Comparison of ENCODE assay signal across 9 cellular contexts in the genomic region with DNA sequence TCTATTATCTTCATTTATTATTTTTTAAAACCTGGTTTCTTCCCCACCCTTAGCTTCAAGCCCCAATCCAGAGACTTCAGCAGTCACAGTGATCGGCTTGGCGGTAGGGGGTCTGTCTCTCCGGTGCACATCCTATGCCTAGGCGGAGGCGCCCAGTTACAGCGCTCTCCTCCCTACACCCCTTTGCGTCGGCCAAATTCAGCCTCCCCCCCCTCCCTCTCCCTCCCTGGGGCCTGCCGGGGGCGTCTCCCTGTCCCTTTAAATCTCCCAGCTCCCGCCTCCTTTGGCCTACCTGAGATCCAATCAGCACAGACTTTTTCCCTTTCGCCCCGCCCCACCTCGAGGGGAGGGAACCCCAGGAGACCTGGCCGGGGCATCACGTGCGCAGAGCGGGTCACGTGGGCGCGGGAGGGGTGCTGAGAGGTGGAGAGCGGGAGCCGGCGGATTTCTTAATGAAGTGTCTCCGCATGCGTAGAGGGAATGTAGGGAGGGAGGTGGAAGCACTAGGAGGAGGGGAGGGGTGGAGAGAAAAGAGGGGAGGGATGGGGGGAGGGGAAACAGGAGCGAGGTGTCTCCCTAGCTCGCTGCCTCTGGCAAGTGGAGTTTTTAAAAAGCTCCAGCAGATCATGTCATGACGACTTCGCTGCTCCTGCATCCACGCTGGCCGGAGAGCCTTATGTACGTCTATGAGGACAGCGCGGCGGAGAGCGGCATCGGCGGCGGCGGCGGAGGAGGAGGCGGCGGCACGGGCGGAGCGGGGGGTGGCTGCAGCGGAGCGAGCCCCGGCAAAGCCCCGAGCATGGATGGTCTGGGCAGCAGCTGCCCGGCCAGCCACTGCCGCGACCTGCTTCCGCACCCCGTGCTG. TPM values are rescaled to one million over a fixed set of nuclear protein-coding genes. Genes with fewer than 3 reads are reported as not detected.
DNase-seq lines count a peak whose midpoint lies in the region; ATAC-seq and TF ChIP-seq lines count a peak whose summit lies in the region.
"Had no signal": no experiment of that assay in that cellular context is flagged by ENCODE, and none has a peak within 500 bp of the region (broad histone marks: within the 10 kb centered on the region; RNA-seq: fewer than 3 reads in every experiment).

Gene HOXC13 (plus strand): TSS at position 556 of the 865 bp plus-strand sequence. CDS start 76 bp downstream, at position 632.

- H2BK120ac ChIP-seq in trophoblast cell (ENCODE audit: insufficient read depth, low read length, poor library complexity) = peak within 1 kb of the TSS; percentile 97

- peak within 1 kb of the TSS; percentile 87 for H4K12ac ChIP-seq in trophoblast cell (ENCODE audit: low read depth, low read length)

- peak within 1 kb of the TSS; percentile 98 for H3K18ac ChIP-seq in trophoblast cell (ENCODE audit: low read length)

- peak within 1 kb of the TSS; percentile 45 for H3K27ac Mint-ChIP-seq in endothelial cell (ENCODE audit: unreplicated experiment)
- no peak within 1 kb of the TSS for H3K27ac Mint-ChIP-seq in effector memory CD8-positive, alpha-beta T cell

- no peak for ATAC-seq in HG03342 (IDR thresholded peaks at IDR 0.05; ENCODE audit: unreplicated experiment)
- ATAC-seq in effector memory CD8-positive, alpha-beta T cell (replicated peaks) = no peak

- H2BK5ac ChIP-seq in trophoblast cell (ENCODE audit: low read depth, low read length, poor library complexity) = peak within 1 kb of the TSS; percentile 87

- peaks cover 56% of the 10 kb centered on the region for H3K27me3 ChIP-seq in trophoblast cell (ENCODE audit: insufficient read depth, low read length)

- TF ChIP-seq CTCF in AG09309 (IDR thresholded peaks at IDR 0.05; ENCODE audit: control insufficient read depth, insufficient read depth, low read depth, low read length, missing control alignments) = no peak
- no peak for TF ChIP-seq CTCF in OCI-LY7 (conservative IDR thresholded peaks at IDR 0.05; ENCODE audit: low read length)
- TF ChIP-seq CTCF in endothelial cell (IDR thresholded peaks at IDR 0.05; ENCODE audit: unreplicated experiment) = no peak

- H2BK12ac ChIP-seq in trophoblast cell (ENCODE audit: low read length) = peak within 1 kb of the TSS; percentile 95

- H3K27ac ChIP-seq in OCI-LY7 (ENCODE audit: low read depth, low read length, poor library complexity, severe bottlenecking) = no peak within 1 kb of the TSS
- peak within 1 kb of the TSS; percentile 84 for H3K27ac ChIP-seq in trophoblast cell (ENCODE audit: low read depth, low read length)
- H3K27ac ChIP-seq: tibial nerve had no signal

- H4K91ac ChIP-seq in trophoblast cell (ENCODE audit: low read depth, low read length) = peak within 1 kb of the TSS; percentile 84

- peaks cover 21% of the 10 kb centered on the region for H3K79me1 ChIP-seq in trophoblast cell (ENCODE audit: low read length)

- H3K9ac ChIP-seq in trophoblast cell (ENCODE audit: low read length) = peak within 1 kb of the TSS; percentile 80

- no CpG with 5 or more reads among the region's 56 CpGs for WGBS in trophoblast cell (ENCODE audit: extremely low coverage, insufficient coverage, insufficient read length)

- peak within 1 kb of the TSS; percentile 42 for H3K4me3 ChIP-seq in AG09309 (ENCODE audit: control insufficient read depth, low read depth, low read length)
- H3K4me3 ChIP-seq in OCI-LY7 (ENCODE audit: low read depth, low read length, poor library complexity, severe bottlenecking) = peak within 1 kb of the TSS; percentile 16
- peak within 1 kb of the TSS; percentile 85 for H3K4me3 ChIP-seq in trophoblast cell (ENCODE audit: low read depth, low read length)

- peaks cover 18% of the 10 kb centered on the region for H3K4me1 Mint-ChIP-seq in endothelial cell (ENCODE audit: unreplicated experiment)
- H3K4me1 Mint-ChIP-seq in effector memory CD8-positive, alpha-beta T cell (ENCODE audit: low read depth in 2 of 2) = peaks cover 3 to 12% of the 10 kb centered on the region in 2 donors

- peaks cover 8% of the 10 kb centered on the region for H3K36me3 Mint-ChIP-seq in endothelial cell (ENCODE audit: low read depth, unreplicated experiment)
- H3K36me3 Mint-ChIP-seq in effector memory CD8-positive, alpha-beta T cell (ENCODE audit: insufficient read depth) = peaks cover 26% of the 10 kb centered on the region

- BruUV-seq in OCI-LY7 (replicated peaks; lab: Mats Ljungman, UMichigan) = no TSS peak

- H3K4ac ChIP-seq in trophoblast cell (ENCODE audit: low read depth, low read length) = peak within 1 kb of the TSS; percentile 90

- H4K8ac ChIP-seq in trophoblast cell (ENCODE audit: low read depth, low read length) = peak within 1 kb of the TSS; percentile 90

- no peaks in the 10 kb centered on the region for H3K9me3 ChIP-seq in OCI-LY7 (ENCODE audit: low read length)
- H3K9me3 ChIP-seq in trophoblast cell (ENCODE audit: insufficient read depth, low read depth, low read length) = peaks cover 5% of the 10 kb centered on the region
- H3K9me3 ChIP-seq: tibial nerve had no signal

- POLR2A ChIA-PET in OCI-LY7 (lab: Charles Lee) = no interaction called here

- H2AFZ ChIP-seq in OCI-LY7 (ENCODE audit: low read length) (0 out of 2 replicates have a peak within 1 kb of the TSS, but pooled peaks have one; percentile 37), trophoblast cell (ENCODE audit: insufficient read depth, low read length, poor library complexity) (peak within 1 kb of the TSS; percentile 66)

- H2AK5ac ChIP-seq in trophoblast cell (ENCODE audit: low read length) = peak within 1 kb of the TSS; percentile 96

- DNase-seq in AG09309 (ENCODE audit: low read depth) = peak; percentile 58
- DNase-seq in HK-2 (ENCODE audit: unreplicated experiment) = peak; percentile 91
- DNase-seq in OCI-LY7 (ENCODE audit: low spot score) = peak; percentile 68
- DNase-seq in endothelial cell (ENCODE audit: low spot score) = peak; percentile 90
- DNase-seq in trophoblast cell = peak; percentile 78 to 79
- no peak for DNase-seq in putamen (ENCODE audit: low spot score)
- DNase-seq in effector memory CD8-positive, alpha-beta T cell = no peak

- H3K14ac ChIP-seq in trophoblast cell (ENCODE audit: low read length) = peak within 1 kb of the TSS; percentile 97

- H3K9me3 Mint-ChIP-seq in endothelial cell (ENCODE audit: unreplicated experiment) = no peaks in the 10 kb centered on the region
- no peaks in the 10 kb centered on the region for H3K9me3 Mint-ChIP-seq in effector memory CD8-positive, alpha-beta T cell

- H3K4me1 ChIP-seq in OCI-LY7 (ENCODE audit: insufficient read depth, low read length, poor library complexity, severe bottlenecking) (no peaks in the 10 kb centered on the region), trophoblast cell (ENCODE audit: control insufficient read depth in 1 of 2, insufficient read depth in 2 of 2, low read length in 2 of 2) (peaks cover 8 to 17% of the 10 kb centered on the region in 2 experiments)

- H4K20me1 ChIP-seq in OCI-LY7 (ENCODE audit: insufficient read depth, low read length) = no peaks in the 10 kb centered on the region

- intact Hi-C loops in OCI-LY7 (cut with micrococcal nuclease; ENCODE audit: unreplicated experiment) = no loop called here

- H3K4me2 ChIP-seq in OCI-LY7 (ENCODE audit: low read length) = peak within 1 kb of the TSS; percentile 33
- H3K4me2 ChIP-seq in trophoblast cell (ENCODE audit: low read length) = peak within 1 kb of the TSS; percentile 88

- no peak within 1 kb of the TSS for H3K23ac ChIP-seq in trophoblast cell (ENCODE audit: low read length)

- CTCF ChIA-PET in OCI-LY7 (lab: Charles Lee; ENCODE audit: unreplicated experiment) = interaction anchor here (0.6 kb wide), 1 partner anchor 106 kb away, joined by 3 read pairs; no protein-coding TSS in a partner anchor

- H3K36me3 ChIP-seq in OCI-LY7 (ENCODE audit: insufficient read depth, low read length) = no peaks in the 10 kb centered on the region
- no peaks in the 10 kb centered on the region for H3K36me3 ChIP-seq in trophoblast cell (ENCODE audit: control insufficient read depth in 1 of 2, insufficient read depth in 2 of 2, low read length in 2 of 2)
- H3K36me3 ChIP-seq: tibial nerve had no signal

- H3K9me2 ChIP-seq in OCI-LY7 (ENCODE audit: insufficient read depth, low read length) = no peaks in the 10 kb centered on the region

- no peak within 1 kb of the TSS for H3K4me3 Mint-ChIP-seq in endothelial cell (ENCODE audit: unreplicated experiment)
- H3K4me3 Mint-ChIP-seq in effector memory CD8-positive, alpha-beta T cell = no peak within 1 kb of the TSS

- H3K27me3 Mint-ChIP-seq in endothelial cell (ENCODE audit: unreplicated experiment) = peaks cover 34% of the 10 kb centered on the region
- peaks cover 92 to 100% of the 10 kb centered on the region in 2 donors for H3K27me3 Mint-ChIP-seq in effector memory CD8-positive, alpha-beta T cell

- H3K79me2 ChIP-seq in OCI-LY7 (ENCODE audit: insufficient read depth, low read depth, low read length) = no peaks in the 10 kb centered on the region
- peaks cover 14% of the 10 kb centered on the region for H3K79me2 ChIP-seq in trophoblast cell (ENCODE audit: control insufficient read depth, insufficient read depth, low read length, poor library complexity)

RNA-seq across cellular contexts. Expression of gene HOXC13, which starts in this region (rescaled TPM):
- total RNA-seq in OCI-LY7 (2014; rRNA removed; shearing (Covaris generic)) = 0.06 and 0.10 TPM in 2 replicates
- total RNA-seq in OCI-LY7 (2022) (not detected in 2 replicates), endothelial cell (ENCODE audit: unreplicated experiment) (0.38 TPM)
- 8.8 and 9.2 TPM in 2 replicates for polyA plus RNA-seq in trophoblast cell (2013)
- total RNA-seq: tibial nerve had no signal

Comparison
In these comparisons a context has a peak if more than half of its experiments do, and no peak if none do; other contexts are left out.
1. Peak in DNase-seq, H3K4me3 ChIP-seq and H3K4me2 ChIP-seq in OCI-LY7; RNA of the gene not detected or under 1 TPM.
2. Peak in DNase-seq in endothelial cell; RNA of the gene not detected or under 1 TPM.
3. DNase-seq: peak in AG09309 (single experiment), HK-2 (single experiment) and trophoblast cell (2 of 2); none in putamen (single experiment) and effector memory CD8-positive, alpha-beta T cell (0 of 3).
4. H3K4me3 ChIP-seq: peak in every context shown above with its lines; median percentile 85 in trophoblast cell; 42 in AG09309; 16 in OCI-LY7.